In genomic region chr18:63191413-63191812, GRCh38 we compare ENCODE assay signal across 16 cellular contexts.
"Had no signal": no experiment of that assay in that cellular context is flagged by ENCODE, and none has a peak within 500 bp of the region (broad histone marks: within the 10 kb centered on the region; RNA-seq: fewer than 3 reads in every experiment).

No MANE protein-coding gene starts in this region.

- DNase-seq: activated CD4-positive, alpha-beta memory T cell treated with anti-CD3 and anti-CD28 coated beads, Interleukin-2, amount 10 ng/mL, durations not matched to agents 7 days and 5 days; activated CD4-positive, alpha-beta T cell treated with anti-CD3 and anti-CD28 coated beads, Interleukin-2, amount 10 ng/mL, durations not matched to agents 24 days and 14 days; activated effector memory CD4-positive, alpha-beta T cell treated with anti-CD3 and anti-CD28 coated beads, Interleukin-2, amount 50 U/mL, for 16 hours; activated naive CD4-positive, alpha-beta T cell treated with anti-CD3 and anti-CD28 coated beads, Interleukin-2, amount 50 U/mL, for 16 hours; activated naive CD8-positive, alpha-beta T cell treated with anti-CD3 and anti-CD28 coated beads, Interleukin-2, amount 50 U/mL, for 24 hours; activated T-cell treated with anti-CD3 and anti-CD28 coated beads, Interleukin-2, amount 50 U/mL, for 72 hours; anterior cingulate cortex; lower lobe of right lung; naive thymus-derived CD8-positive, alpha-beta T cell; stimulated activated CD4-positive, alpha-beta T cell treated with anti-CD3 and anti-CD28 coated beads, Interleukin-12 subunit alpha, Interleukin-12 subunit beta, amount 100 ng/mL, for 4 hours; stimulated activated CD4-positive, alpha-beta T cell treated with anti-CD3 and anti-CD28 coated beads, Interleukin-4, amount 100 ng/mL, for 4 hours; upper lobe of left lung had no signal

- H3K27me3 ChIP-seq: right atrium auricular region, upper lobe of left lung had no signal

- H3K36me3 ChIP-seq: lower lobe of right lung, right atrium auricular region, thoracic aorta, upper lobe of left lung had no signal

- ATAC-seq: activated CD4-positive, CD25-positive, alpha-beta regulatory T cell treated with anti-CD3 and anti-CD28 coated beads, Interleukin-2, amount 50 U/mL, for 24 hours; activated naive CD8-positive, alpha-beta T cell treated with anti-CD3 and anti-CD28 coated beads, Interleukin-2, amount 50 U/mL, for 24 hours; lower lobe of right lung; naive thymus-derived CD8-positive, alpha-beta T cell had no signal

- H3K4me3 ChIP-seq: lower lobe of right lung, right atrium auricular region, thoracic aorta, upper lobe of left lung had no signal

- H3K27ac ChIP-seq: lower lobe of right lung, thoracic aorta, upper lobe of left lung, VCaP had no signal

- H3K4me1 ChIP-seq: lower lobe of right lung had no signal

- H3K9me3 ChIP-seq: lower lobe of right lung, right atrium auricular region, thoracic aorta, upper lobe of left lung had no signal
